ENCODE assay signal across 23 cellular contexts in the genomic region with DNA sequence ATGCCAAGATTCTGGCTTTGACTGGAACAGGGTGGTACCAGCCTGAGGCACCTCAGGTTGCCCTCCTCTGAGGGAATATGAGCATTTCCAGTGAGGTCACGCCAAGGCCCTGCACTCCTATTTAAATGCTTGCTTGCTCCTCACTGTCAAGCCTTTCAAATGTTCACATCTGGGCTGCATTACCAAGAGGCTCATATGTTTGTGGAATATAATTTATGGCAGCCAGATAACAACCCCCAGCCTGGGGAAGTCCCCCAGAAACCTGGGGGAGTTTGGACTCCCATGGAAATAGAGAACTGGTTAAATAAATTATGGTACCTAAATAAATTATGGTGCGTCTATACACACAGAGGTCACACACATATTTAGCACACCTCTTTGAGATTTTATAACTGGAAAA.
DNase-seq lines count a peak whose midpoint lies in the region; TF ChIP-seq lines count a peak whose summit lies in the region.
"Had no signal": no experiment of that assay in that cellular context is flagged by ENCODE, and none has a peak within 500 bp of the region (broad histone marks: within the 10 kb centered on the region; RNA-seq: fewer than 3 reads in every experiment).

No MANE protein-coding gene starts in this region.

- peak in 1 of 2 experiments; percentile 73; a peak in 2 of 4 replicates for TF ChIP-seq EP300 in SK-N-SH (IDR thresholded peaks at IDR 0.05; ENCODE audit: borderline replicate concordance in 1 of 2, low read depth in 1 of 2, low read length in 1 of 2)

- no peak overlapping the region for H3K9ac ChIP-seq in SK-N-SH

- DNase-seq in SK-N-SH (peak; percentile 60), amniotic epithelial cell (ENCODE audit: low read depth) (peak; percentile 42), left kidney (ENCODE audit: low read depth, low spot score) (peak; percentile 65), uterus (no peak), HK-2 (ENCODE audit: unreplicated experiment) (no peak), COLO668 (lab: John Stamatoyannopoulos, UW; ENCODE audit: unreplicated experiment) (no peak), DMS79 treated with DMSO at 0.1 percent for 48 hours (lab: John Stamatoyannopoulos, UW) (no peak)
- DNase-seq: C1 segment of cervical spinal cord; Caco-2; CD4-positive, alpha-beta memory T cell; GF-D8; MG63; NCI-H1105 treated with DMSO at 0.1 percent for 48 hours; NCI-H146; NCI-H1930; NCI-H2107; NCI-H446; NCI-H524 treated with DMSO at 0.1 percent for 48 hours; NCI-H82; NK-92 treated with Interleukin-12 subunit alpha and Interleukin-12 subunit beta, amount 100 ng/mL, for 24 hours; PC-3; SJCRH30 had no signal

- H3K27me3 ChIP-seq in SK-N-SH (ENCODE audit: insufficient read depth) (no peaks in the 10 kb centered on the region), uterus (no peaks in the 10 kb centered on the region)
- H3K27me3 ChIP-seq: MG63, SJCRH30 had no signal

- peaks cover 4% of the 10 kb centered on the region for H3F3A ChIP-seq in SK-N-SH (replicated peaks; ENCODE audit: insufficient read depth)

- no peaks in the 10 kb centered on the region for H3K36me3 ChIP-seq in SK-N-SH (replicated peaks in 1 of 2; ENCODE audit: control insufficient read depth in 1 of 2, insufficient read depth in 2 of 2, low read length in 1 of 2)
- H3K36me3 ChIP-seq in uterus: no peaks in the 10 kb centered on the region
- H3K36me3 ChIP-seq: MG63, SJCRH30 had no signal

- no peak overlapping the region for H2AFZ ChIP-seq in SK-N-SH (ENCODE audit: low read depth)

- TF ChIP-seq RAD21 in SK-N-SH (IDR thresholded peaks at IDR 0.05; ENCODE audit: low read length): no peak

- intact Hi-C loops in uterus (cut with DNase I; ENCODE audit: low total_unique reads): no loop called here

- H3K27ac ChIP-seq in SK-N-SH (ENCODE audit: low read depth in 2 of 2, low read length in 1 of 2) (peak overlapping the region in 1 of 2 experiments; percentile 29; a peak in 1 of 4 replicates), uterus (peak overlapping the region; percentile 23 to 42)
- H3K27ac ChIP-seq: SJCRH30 had no signal

- TF ChIP-seq CTCF in SK-N-SH (IDR thresholded peaks at IDR 0.05) (no peak), uterus (IDR thresholded peaks at IDR 0.05) (no peak)

- H3K4me1 ChIP-seq in SK-N-SH (ENCODE audit: control insufficient read depth in 1 of 2, insufficient read depth in 2 of 2, low read depth in 1 of 2, low read length in 1 of 2): peaks cover 0 to 21% of the 10 kb centered on the region in 2 experiments; a peak in 2 of 4 replicates
- H3K4me1 ChIP-seq in uterus: peaks cover 0 to 6% of the 10 kb centered on the region in 2 donors
- H3K4me1 ChIP-seq: SJCRH30 had no signal

- H3K9me2 ChIP-seq in SK-N-SH: no peaks in the 10 kb centered on the region

- 35% methylated on average over 2 of the region's 2 CpGs for WGBS in SK-N-SH (ENCODE audit: low lambda C conversion rate)

- H3K9me3 ChIP-seq in SK-N-SH (no peaks in the 10 kb centered on the region), uterus (no peaks in the 10 kb centered on the region)
- H3K9me3 ChIP-seq: Caco-2, MG63, SJCRH30 had no signal

- POLR2A ChIA-PET in SK-N-SH (lab: Yijun Ruan, JAX): no interaction called here

- H3K4me2 ChIP-seq in SK-N-SH: no peak overlapping the region

- H3K79me2 ChIP-seq in SK-N-SH (ENCODE audit: insufficient read depth): no peaks in the 10 kb centered on the region

- no peak for TF ChIP-seq POLR2A in uterus (IDR thresholded peaks at IDR 0.05)

- H4K20me1 ChIP-seq in SK-N-SH (ENCODE audit: insufficient read depth): no peaks in the 10 kb centered on the region

- CTCF ChIA-PET in SK-N-SH (lab: Yijun Ruan, JAX): interaction anchor here (0.9 to 2.0 kb wide), 3 partner anchors 9 to 136 kb away, joined by 3 to 12 read pairs (median 9); no protein-coding TSS in a partner anchor

- H3K4me3 ChIP-seq in SK-N-SH (ENCODE audit: low read depth in 2 of 2, low read length in 1 of 2) (no peak overlapping the region), uterus (no peak overlapping the region)
- H3K4me3 ChIP-seq: K562, MG63, SJCRH30 had no signal

TF ChIP-seq in SK-N-SH, 30 proteins besides CTCF, POLR2A, EP300 and RAD21:
- peak; percentile 53 for TF ChIP-seq TCF12 (IDR thresholded peaks at IDR 0.05)
- peak; percentile 48; the same call in 1 of the 2 replicates for TF ChIP-seq GATA2 (CRISPR knock-in tag; IDR thresholded peaks at IDR 0.05)
- TF ChIP-seq, protein P1, sequence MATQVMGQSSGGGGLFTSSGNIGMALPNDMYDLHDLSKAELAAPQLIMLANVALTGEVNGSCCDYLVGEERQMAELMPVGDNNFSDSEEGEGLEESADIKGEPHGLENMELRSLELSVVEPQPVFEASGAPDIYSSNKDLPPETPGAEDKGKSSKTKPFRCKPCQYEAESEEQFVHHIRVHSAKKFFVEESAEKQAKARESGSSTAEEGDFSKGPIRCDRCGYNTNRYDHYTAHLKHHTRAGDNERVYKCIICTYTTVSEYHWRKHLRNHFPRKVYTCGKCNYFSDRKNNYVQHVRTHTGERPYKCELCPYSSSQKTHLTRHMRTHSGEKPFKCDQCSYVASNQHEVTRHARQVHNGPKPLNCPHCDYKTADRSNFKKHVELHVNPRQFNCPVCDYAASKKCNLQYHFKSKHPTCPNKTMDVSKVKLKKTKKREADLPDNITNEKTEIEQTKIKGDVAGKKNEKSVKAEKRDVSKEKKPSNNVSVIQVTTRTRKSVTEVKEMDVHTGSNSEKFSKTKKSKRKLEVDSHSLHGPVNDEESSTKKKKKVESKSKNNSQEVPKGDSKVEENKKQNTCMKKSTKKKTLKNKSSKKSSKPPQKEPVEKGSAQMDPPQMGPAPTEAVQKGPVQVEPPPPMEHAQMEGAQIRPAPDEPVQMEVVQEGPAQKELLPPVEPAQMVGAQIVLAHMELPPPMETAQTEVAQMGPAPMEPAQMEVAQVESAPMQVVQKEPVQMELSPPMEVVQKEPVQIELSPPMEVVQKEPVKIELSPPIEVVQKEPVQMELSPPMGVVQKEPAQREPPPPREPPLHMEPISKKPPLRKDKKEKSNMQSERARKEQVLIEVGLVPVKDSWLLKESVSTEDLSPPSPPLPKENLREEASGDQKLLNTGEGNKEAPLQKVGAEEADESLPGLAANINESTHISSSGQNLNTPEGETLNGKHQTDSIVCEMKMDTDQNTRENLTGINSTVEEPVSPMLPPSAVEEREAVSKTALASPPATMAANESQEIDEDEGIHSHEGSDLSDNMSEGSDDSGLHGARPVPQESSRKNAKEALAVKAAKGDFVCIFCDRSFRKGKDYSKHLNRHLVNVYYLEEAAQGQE (IDR thresholded peaks at IDR 0.05; ENCODE audit: low read depth, low read length): no peak

Comparison
In these comparisons a context has a peak if more than half of its experiments do, and no peak if none do; other contexts are left out.
1. DNase-seq: peak in SK-N-SH (single experiment), amniotic epithelial cell (single experiment) and left kidney (single experiment); none in uterus (0 of 2), HK-2 (single experiment), COLO668 (single experiment) and DMS79 treated with DMSO at 0.1 percent for 48 hours (single experiment).